Comparison of ENCODE assay signal across 8 cellular contexts in the genomic region with DNA sequence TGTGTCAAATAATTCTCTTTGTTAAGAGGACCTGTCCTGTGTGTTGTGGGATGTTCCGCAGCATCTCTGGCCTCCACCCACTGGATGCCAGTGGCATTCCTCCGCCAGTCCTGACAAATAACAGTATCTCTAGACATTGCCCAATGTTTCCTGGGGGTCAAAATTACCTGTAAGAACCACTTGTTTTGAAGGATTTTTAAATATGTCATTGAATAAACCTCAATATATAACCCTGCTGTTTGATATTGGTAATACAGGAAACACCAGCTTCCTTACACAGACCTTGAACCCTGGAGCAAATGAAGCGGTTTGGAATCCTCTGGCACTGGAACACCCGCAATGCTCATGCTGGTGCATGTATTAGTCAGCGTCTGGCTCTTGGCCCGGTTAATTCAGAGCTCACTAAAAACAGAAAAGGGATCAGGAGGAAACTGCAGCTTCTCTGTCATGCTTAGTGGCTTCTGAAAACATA.
A peak's percentile ranks its signal among the peaks of the same experiment; 100 is the strongest.
DNase-seq lines count a peak whose midpoint lies in the region; ATAC-seq and TF ChIP-seq lines count a peak whose summit lies in the region.

No MANE protein-coding gene starts in this region.

- POLR2A ChIA-PET in IMR-90 (lab: Charles Lee; ENCODE audit: unreplicated experiment) = no interaction called here

- no peak overlapping the region for H3K56ac ChIP-seq in IMR-90 (ENCODE audit: extremely low read depth, insufficient read depth, low read length)

- H3K4me1 Mint-ChIP-seq in activated naive CD8-positive, alpha-beta T cell treated with anti-CD3 and anti-CD28 coated beads for 36 hours = peaks cover 28% of the 10 kb centered on the region

- H3K27me3 ChIP-seq in IMR-90 (ENCODE audit: control insufficient read depth, insufficient read depth, low read length) = no peaks in the 10 kb centered on the region

- H3K4me1 ChIP-seq in IMR-90 (ENCODE audit: control insufficient read depth, insufficient read depth, low read length) = peaks cover 6% of the 10 kb centered on the region; the same call in 1 of the 2 replicates

- H3K23ac ChIP-seq in IMR-90 (ENCODE audit: low read depth, low read length) = no peak overlapping the region

- peaks cover 14% of the 10 kb centered on the region for H4K20me1 ChIP-seq in IMR-90 (ENCODE audit: insufficient read depth, low read length)

- no peak overlapping the region for H3K18ac ChIP-seq in IMR-90 (ENCODE audit: low read depth, low read length)

- H3K79me1 ChIP-seq in IMR-90 (ENCODE audit: low read depth in 1 of 2, low read length in 2 of 2) = peaks cover 26 to 54% of the 10 kb centered on the region in 2 experiments

- H3K9me3 ChIP-seq in IMR-90 (ENCODE audit: control insufficient read depth, insufficient read depth, low read length) = no peaks in the 10 kb centered on the region

- peaks cover 26% of the 10 kb centered on the region for H3K9me1 ChIP-seq in IMR-90 (ENCODE audit: insufficient read depth, low read length)

- peak overlapping the region; percentile 67 for H3K4me2 ChIP-seq in IMR-90 (ENCODE audit: low read depth, low read length)

- BruUV-seq in IMR-90 (replicated peaks; lab: Mats Ljungman, UMichigan) = no TSS peak

- H4K5ac ChIP-seq in IMR-90 (ENCODE audit: low read depth, low read length) = no peak overlapping the region

- H2AK5ac ChIP-seq in IMR-90 (ENCODE audit: low read depth, low read length) = 0 out of 2 replicates have a peak overlapping the region, but pooled peaks have one; percentile 27

- peak; percentile 85 for DNase-seq in ACHN
- peak; percentile 91 for DNase-seq in IMR-90
- peak; percentile 6 for DNase-seq in activated naive CD8-positive, alpha-beta T cell treated with anti-CD3 and anti-CD28 coated beads for 36 hours
- peak; percentile 56 for DNase-seq in inferior parietal cortex (ENCODE audit: extremely low spot score)
- peak; percentile 76 for DNase-seq in stromal cell of bone marrow (ENCODE audit: low read depth)

- H2BK120ac ChIP-seq in IMR-90 (ENCODE audit: low read depth, low read length) = no peak overlapping the region

- H2AFZ ChIP-seq in IMR-90 (replicated peaks; ENCODE audit: low read length, poor library complexity) = no peak overlapping the region

- 0 out of 2 replicates have a peak, but pooled peaks have one; percentile 8 for TF ChIP-seq CTCF in IMR-90 (conservative IDR thresholded peaks at IDR 0.05; ENCODE audit: low read depth, low read length)

- H3K36me3 ChIP-seq in IMR-90 (ENCODE audit: control insufficient read depth, insufficient read depth, low read length) = no peaks in the 10 kb centered on the region; the same call in 1 of the 2 replicates

- H3K27ac ChIP-seq in IMR-90 (ENCODE audit: insufficient read depth, low read length) = no peak overlapping the region

- H2AK9ac ChIP-seq in IMR-90 (replicated peaks; ENCODE audit: low read depth, low read length, poor library complexity) = no peak overlapping the region

- CTCF ChIA-PET in IMR-90 (lab: Yijun Ruan, JAX) = interaction anchor here (0.6 to 0.8 kb wide), 2 partner anchors 13 to 266 kb away, joined by 3 to 6 read pairs; no protein-coding TSS in a partner anchor

- H3K27ac Mint-ChIP-seq in activated naive CD8-positive, alpha-beta T cell treated with anti-CD3 and anti-CD28 coated beads for 36 hours = no peak overlapping the region

- no peak overlapping the region for H3K4me3 Mint-ChIP-seq in activated naive CD8-positive, alpha-beta T cell treated with anti-CD3 and anti-CD28 coated beads for 36 hours

- in situ Hi-C loops in ACHN (cut with HindIII; ENCODE audit: low pct_ligation_motif_present, low pct_unique_long_range_greater_than_20kb, low sequenced_read_pairs) (no loop called here), IMR-90 (cut with MboI; ENCODE audit: low sequenced_read_pairs) (no loop called here)

- no peak overlapping the region for H3K14ac ChIP-seq in IMR-90 (replicated peaks; ENCODE audit: low read depth, low read length)

- WGBS in IMR-90 (ENCODE audit: extremely low coverage in 2 of 2, insufficient read length in 1 of 2), 2 experiments = 22% methylated on average over 4 of the region's 6 CpGs; no CpG with 5 or more reads in 1 of the 2 experiments

- H2BK5ac ChIP-seq in IMR-90 (ENCODE audit: low read depth, low read length, poor library complexity, severe bottlenecking) = peak overlapping the region; percentile 61

- no peak for TF ChIP-seq POLR2A in IMR-90 (IDR thresholded peaks at IDR 0.05; ENCODE audit: low read depth, low read length)

- TF ChIP-seq RAD21 in IMR-90 (IDR thresholded peaks at IDR 0.05; ENCODE audit: low read length) = no peak

- intact Hi-C loops in IMR-90 (cut with micrococcal nuclease) = loop anchor here (1.0 kb wide), 1 partner anchor 696 kb away; no protein-coding TSS in a partner anchor

- H2BK20ac ChIP-seq in IMR-90 (ENCODE audit: low read depth, low read length) = peak overlapping the region; percentile 17; the same call in 1 of the 2 replicates

- H4K91ac ChIP-seq in IMR-90 (ENCODE audit: insufficient read depth, low read depth, low read length) = no peak overlapping the region

- dilution Hi-C loops in IMR-90 (cut with HindIII; ENCODE audit: low sequenced_read_pairs, unreplicated experiment) = no loop called here

- 0 out of 3 replicates have a peak overlapping the region, but pooled peaks have one; percentile 19 for H2BK15ac ChIP-seq in IMR-90 (ENCODE audit: low read depth, low read length)

- peaks cover 20% of the 10 kb centered on the region for H3K36me3 Mint-ChIP-seq in activated naive CD8-positive, alpha-beta T cell treated with anti-CD3 and anti-CD28 coated beads for 36 hours

- H3K9ac ChIP-seq in IMR-90 (ENCODE audit: low read depth, low read length) = no peak overlapping the region

- ATAC-seq in IMR-90 (ENCODE audit: low read depth) = peak; percentile 63
- no peak for ATAC-seq in HG02571 (IDR thresholded peaks at IDR 0.05; ENCODE audit: unreplicated experiment)
- no peak for ATAC-seq in HG03354 (IDR thresholded peaks at IDR 0.05; ENCODE audit: poor library complexity, severe bottlenecking, unreplicated experiment)
- no peak for ATAC-seq in HG02938 (IDR thresholded peaks at IDR 0.05; ENCODE audit: unreplicated experiment)

- H4K8ac ChIP-seq in IMR-90 (ENCODE audit: low read depth in 2 of 2, low read length in 2 of 2) = 0 out of 4 replicates have a peak overlapping the region, but pooled peaks of 1 of the 2 experiments have one; percentile 16

- H3K27me3 Mint-ChIP-seq in activated naive CD8-positive, alpha-beta T cell treated with anti-CD3 and anti-CD28 coated beads for 36 hours = no peaks in the 10 kb centered on the region

- H3K9me3 Mint-ChIP-seq in activated naive CD8-positive, alpha-beta T cell treated with anti-CD3 and anti-CD28 coated beads for 36 hours = no peaks in the 10 kb centered on the region

- H3K4ac ChIP-seq in IMR-90 (ENCODE audit: low read depth, low read length) = peak overlapping the region; percentile 43; the same call in 1 of the 2 replicates

- no peak overlapping the region for H3K4me3 ChIP-seq in IMR-90 (ENCODE audit: insufficient read depth, low read depth, low read length)

TF ChIP-seq in IMR-90, 13 proteins besides CTCF, POLR2A, EP300 and RAD21:
- TF ChIP-seq USF2 (IDR thresholded peaks at IDR 0.05; ENCODE audit: low read depth, low read length) = no peak
- TF ChIP-seq FOS (IDR thresholded peaks at IDR 0.05; ENCODE audit: low read depth, low read length) = no peak
- TF ChIP-seq SMC3 (IDR thresholded peaks at IDR 0.05; ENCODE audit: low read depth, low read length) = no peak
- no peak for TF ChIP-seq MAFK (IDR thresholded peaks at IDR 0.05; ENCODE audit: low read depth, low read length)
- TF ChIP-seq NFE2L2 (IDR thresholded peaks at IDR 0.05; ENCODE audit: low read depth, low read length) = no peak

Comparison
In these comparisons a context has a peak if more than half of its experiments do, and no peak if none do; other contexts are left out.
1. DNase-seq: peak in every context shown above with its lines; median percentile 91 in IMR-90; 85 in ACHN; 76 in stromal cell of bone marrow; 56 in inferior parietal cortex; 6 in activated naive CD8-positive, alpha-beta T cell treated with anti-CD3 and anti-CD28 coated beads for 36 hours.